ENCODE assay signal across 9 cellular contexts in genomic region chr7:604884-605531, GRCh38.
DNase-seq lines count a peak whose midpoint lies in the region; ATAC-seq, FAIRE-seq and TF ChIP-seq lines count a peak whose summit lies in the region.
"Had no signal": no experiment of that assay in that cellular context is flagged by ENCODE, and none has a peak within 500 bp of the region (broad histone marks: within the 10 kb centered on the region; RNA-seq: fewer than 3 reads in every experiment).

No MANE protein-coding gene starts in this region.

- H3K27me3 Mint-ChIP-seq in dendritic cell treated with granulocyte-macrophage colony-stimulating factor and Interleukin-4, amounts not matched to agents 40 ng/mL and 50 ng/mL, for 4 days: peaks cover 4% of the 10 kb centered on the region
- H3K27me3 Mint-ChIP-seq in HFFc6 (ENCODE audit: insufficient read depth): peaks cover 2% of the 10 kb centered on the region

- H3K27ac ChIP-seq in neuronal stem cell (replicated peaks; ENCODE audit: low read length): no peak overlapping the region

- H3K14ac ChIP-seq in neuronal stem cell (ENCODE audit: low read length): peak overlapping the region; percentile 71

- H2BK12ac ChIP-seq in neuronal stem cell (ENCODE audit: low read length): no peak overlapping the region

- H3K4me3 ChIP-seq in neuronal stem cell (ENCODE audit: low read length in 2 of 2): no peak overlapping the region

- no peak overlapping the region for H4K91ac ChIP-seq in neuronal stem cell (ENCODE audit: low read depth, low read length, poor library complexity)

- no peak for ATAC-seq in HG03342 (IDR thresholded peaks at IDR 0.05; ENCODE audit: unreplicated experiment)

- no peaks in the 10 kb centered on the region for H3K9me3 ChIP-seq in neuronal stem cell (replicated peaks in 1 of 2; ENCODE audit: control insufficient read depth in 2 of 2, insufficient read depth in 1 of 2, low read depth in 1 of 2, low read length in 2 of 2)
- H3K9me3 ChIP-seq: Caco-2 had no signal

- H3K4me1 Mint-ChIP-seq in dendritic cell treated with granulocyte-macrophage colony-stimulating factor and Interleukin-4, amounts not matched to agents 40 ng/mL and 50 ng/mL, for 4 days (ENCODE audit: low read depth): peaks cover 65% of the 10 kb centered on the region
- no peaks in the 10 kb centered on the region for H3K4me1 Mint-ChIP-seq in HFFc6 (ENCODE audit: low read depth)

- H2BK5ac ChIP-seq in neuronal stem cell (ENCODE audit: low read length): no peak overlapping the region

- peak overlapping the region; percentile 50 for H3K9ac ChIP-seq in neuronal stem cell (ENCODE audit: low read depth, low read length, poor library complexity)

- H3K18ac ChIP-seq in neuronal stem cell (ENCODE audit: low read length): peak overlapping the region; percentile 77

- no peaks in the 10 kb centered on the region for H3K36me3 ChIP-seq in neuronal stem cell (replicated peaks in 1 of 2; ENCODE audit: control insufficient read depth in 2 of 2, insufficient read depth in 2 of 2, low read length in 2 of 2)

- peak overlapping the region; percentile 79 for H3K4me3 Mint-ChIP-seq in dendritic cell treated with granulocyte-macrophage colony-stimulating factor and Interleukin-4, amounts not matched to agents 40 ng/mL and 50 ng/mL, for 4 days
- H3K4me3 Mint-ChIP-seq in HFFc6: no peak overlapping the region

- no peaks in the 10 kb centered on the region for H3K9me3 Mint-ChIP-seq in dendritic cell treated with granulocyte-macrophage colony-stimulating factor and Interleukin-4, amounts not matched to agents 40 ng/mL and 50 ng/mL, for 4 days
- H3K9me3 Mint-ChIP-seq in HFFc6: no peaks in the 10 kb centered on the region

- no peak overlapping the region for H2BK120ac ChIP-seq in neuronal stem cell (ENCODE audit: low read depth, low read length)

- no peak for FAIRE-seq in frontal cortex (lab: Jason Lieb, UNC)

- peak overlapping the region; percentile 49 for H2BK15ac ChIP-seq in neuronal stem cell (ENCODE audit: low read length)

- WGBS in neuronal stem cell (ENCODE audit: extremely low coverage in 2 of 2, insufficient read length in 2 of 2, insufficient replicate concordance in 1 of 2), 2 donors: no CpG with 5 or more reads among the region's 28 CpGs

- no peaks in the 10 kb centered on the region for H3K36me3 Mint-ChIP-seq in dendritic cell treated with granulocyte-macrophage colony-stimulating factor and Interleukin-4, amounts not matched to agents 40 ng/mL and 50 ng/mL, for 4 days (ENCODE audit: low read depth)
- H3K36me3 Mint-ChIP-seq in HFFc6 (ENCODE audit: low read depth): no peaks in the 10 kb centered on the region

- peak; percentile 57 for DNase-seq in stimulated activated naive CD4-positive, alpha-beta T cell treated with Interleukin-2 at 50 U/mL for 16 hours (lab: John Stamatoyannopoulos, UW)
- DNase-seq in stimulated activated naive CD4-positive, alpha-beta T cell (lab: John Stamatoyannopoulos, UW): no peak
- DNase-seq in neuronal stem cell (ENCODE audit: low spot score) (no peak), C1 segment of cervical spinal cord (lab: John Stamatoyannopoulos, UW) (no peak), HFFc6 (no peak), frontal cortex (ENCODE audit: low spot score in 2 of 2) (no peak)
- DNase-seq: Caco-2 had no signal

- no peaks in the 10 kb centered on the region for H3K27me3 ChIP-seq in neuronal stem cell (ENCODE audit: control insufficient read depth in 3 of 3, insufficient read depth in 3 of 3, low read depth in 1 of 3, low read length in 3 of 3)

- no peak overlapping the region for H4K8ac ChIP-seq in neuronal stem cell (ENCODE audit: low read depth, low read length)

- intact Hi-C loops in dendritic cell treated with granulocyte-macrophage colony-stimulating factor and Interleukin-4, amounts not matched to agents 40 ng/mL and 50 ng/mL, for 4 days (cut with micrococcal nuclease): no loop called here

- H3K27ac Mint-ChIP-seq in dendritic cell treated with granulocyte-macrophage colony-stimulating factor and Interleukin-4, amounts not matched to agents 40 ng/mL and 50 ng/mL, for 4 days: peak overlapping the region; percentile 100
- no peak overlapping the region for H3K27ac Mint-ChIP-seq in HFFc6

- H2AFZ ChIP-seq in neuronal stem cell (ENCODE audit: low read length): peak overlapping the region; percentile 53

- H3K23ac ChIP-seq in neuronal stem cell (ENCODE audit: low read depth, low read length, poor library complexity): peak overlapping the region; percentile 80

- no peak overlapping the region for H2AK5ac ChIP-seq in neuronal stem cell (ENCODE audit: low read depth, low read length)

- H3K4ac ChIP-seq in neuronal stem cell (ENCODE audit: low read length): no peak overlapping the region

- H3K79me1 ChIP-seq in neuronal stem cell (ENCODE audit: low read depth, low read length): no peaks in the 10 kb centered on the region

- no peak overlapping the region for H3K4me2 ChIP-seq in neuronal stem cell (ENCODE audit: insufficient read depth, low read length, poor library complexity, severe bottlenecking)

- peaks cover 2 to 19% of the 10 kb centered on the region in 2 donors for H3K4me1 ChIP-seq in neuronal stem cell (ENCODE audit: control insufficient read depth in 2 of 2, insufficient read depth in 1 of 2, low read depth in 1 of 2, low read length in 2 of 2)

- TF ChIP-seq CTCF in HFFc6 (IDR thresholded peaks at IDR 0.05): no peak
